ENCODE assay signal across 1 cellular context in genomic region chr1:28306550-28306949, GRCh38.
TF ChIP-seq lines count a peak whose summit lies in the region.

No MANE protein-coding gene starts in this region.

TF ChIP-seq in H1, 55 proteins besides CTCF, POLR2A, EP300 and RAD21:
- TF ChIP-seq TEAD4 (IDR thresholded peaks at IDR 0.05; ENCODE audit: low read depth, low read length) (no peak), PHF8 (conservative IDR thresholded peaks at IDR 0.05; ENCODE audit: low read depth, low read length) (no peak), CHD1 (IDR thresholded peaks at IDR 0.05; ENCODE audit: low read depth, low read length) (no peak), GABPA (IDR thresholded peaks at IDR 0.05; ENCODE audit: borderline replicate concordance, insufficient read depth, low read length) (no peak), TAF7 (optimal IDR thresholded peaks at IDR 0.05; ENCODE audit: borderline replicate concordance, low read depth, low read length) (no peak), POLR2AphosphoS5 (IDR thresholded peaks at IDR 0.05; ENCODE audit: low read depth, low read length) (no peak), KDM4A (IDR thresholded peaks at IDR 0.05; ENCODE audit: low read depth, low read length, severe bottlenecking) (no peak), TAF1 (IDR thresholded peaks at IDR 0.05; ENCODE audit: low read depth, low read length) (no peak), SP2 (IDR thresholded peaks at IDR 0.05; ENCODE audit: low read length) (no peak), JUN (IDR thresholded peaks at IDR 0.05; ENCODE audit: low read depth, low read length) (no peak), SUZ12 (IDR thresholded peaks at IDR 0.05; ENCODE audit: low read length) (no peak), SIN3A (conservative IDR thresholded peaks at IDR 0.05 in 1 of 2, IDR thresholded peaks at IDR 0.05 in 1 of 2; ENCODE audit: low read depth in 1 of 2, low read length in 2 of 2) (no peak), SIX5 (IDR thresholded peaks at IDR 0.05; ENCODE audit: low read depth, low read length) (no peak)
TF ChIP-seq in H1: peak in this region for 0.
